Comparison of ENCODE assay signal across 1 cellular context in the genomic region with DNA sequence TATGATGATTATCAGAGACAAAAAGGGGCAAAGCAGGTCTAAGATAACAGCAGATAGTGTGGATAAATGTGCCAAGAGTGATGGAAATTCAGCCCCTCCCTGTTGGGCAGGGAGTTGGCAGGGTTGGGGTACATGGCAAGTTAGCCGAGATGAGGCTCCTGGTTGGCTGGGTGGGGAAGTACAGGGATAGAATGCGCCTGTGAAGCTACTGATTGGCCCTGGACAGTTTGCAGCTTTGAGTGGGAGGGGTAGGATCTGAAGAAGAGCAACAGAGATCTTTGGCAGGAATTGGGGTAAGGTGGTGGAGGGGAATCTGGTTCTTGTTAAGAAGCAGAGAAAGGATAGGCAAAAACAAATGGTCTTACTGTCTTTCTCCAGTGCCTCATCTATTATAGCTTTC.
TF ChIP-seq lines count a peak whose summit lies in the region.

No MANE protein-coding gene starts in this region.

TF ChIP-seq in WTC11, 78 proteins besides CTCF, POLR2A, EP300 and RAD21 (continued from another document):
- TF ChIP-seq CREB1 (CRISPR knock-in tag; IDR thresholded peaks at IDR 0.05): no peak
- no peak for TF ChIP-seq ESRRA (CRISPR knock-in tag; IDR thresholded peaks at IDR 0.05; ENCODE audit: borderline replicate concordance)
- TF ChIP-seq ATF1 (CRISPR knock-in tag; IDR thresholded peaks at IDR 0.05): no peak
- TF ChIP-seq, protein P1, sequence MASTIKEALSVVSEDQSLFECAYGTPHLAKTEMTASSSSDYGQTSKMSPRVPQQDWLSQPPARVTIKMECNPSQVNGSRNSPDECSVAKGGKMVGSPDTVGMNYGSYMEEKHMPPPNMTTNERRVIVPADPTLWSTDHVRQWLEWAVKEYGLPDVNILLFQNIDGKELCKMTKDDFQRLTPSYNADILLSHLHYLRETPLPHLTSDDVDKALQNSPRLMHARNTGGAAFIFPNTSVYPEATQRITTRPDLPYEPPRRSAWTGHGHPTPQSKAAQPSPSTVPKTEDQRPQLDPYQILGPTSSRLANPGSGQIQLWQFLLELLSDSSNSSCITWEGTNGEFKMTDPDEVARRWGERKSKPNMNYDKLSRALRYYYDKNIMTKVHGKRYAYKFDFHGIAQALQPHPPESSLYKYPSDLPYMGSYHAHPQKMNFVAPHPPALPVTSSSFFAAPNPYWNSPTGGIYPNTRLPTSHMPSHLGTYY (CRISPR knock-in tag; IDR thresholded peaks at IDR 0.05): no peak
